8 cellular contexts compared by ENCODE assay signal in the genomic region with DNA sequence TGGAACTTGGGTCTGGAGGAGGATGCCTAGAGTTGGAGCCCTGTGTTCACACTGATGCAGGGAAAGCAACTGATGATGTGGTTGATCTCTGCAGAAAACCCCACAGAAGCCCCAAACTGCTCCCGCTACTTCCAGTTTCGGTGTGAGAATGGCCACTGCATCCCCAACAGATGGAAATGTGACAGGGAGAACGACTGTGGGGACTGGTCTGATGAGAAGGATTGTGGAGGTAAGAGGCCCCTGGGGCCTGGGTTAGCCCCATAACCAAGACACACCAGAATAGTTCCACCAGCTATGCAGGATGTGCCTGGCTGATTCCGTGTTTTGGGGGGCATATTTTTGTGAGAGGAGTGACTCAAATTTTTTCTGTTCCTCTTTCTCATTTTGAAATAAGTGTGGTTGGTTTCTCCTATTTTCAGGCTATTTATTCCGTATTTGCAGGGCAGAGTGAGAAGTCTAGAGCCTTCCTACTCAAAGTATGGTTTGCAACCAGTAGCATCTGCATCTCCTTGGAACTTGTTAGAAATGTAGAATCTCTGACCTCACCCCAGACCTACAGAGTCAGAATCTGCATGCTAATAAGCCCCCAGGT.
DNase-seq lines count a peak whose midpoint lies in the region; ATAC-seq, FAIRE-seq and TF ChIP-seq lines count a peak whose summit lies in the region.

No MANE protein-coding gene starts in this region.

- H3K27ac Mint-ChIP-seq in central memory CD8-positive, alpha-beta T cell (ENCODE audit: low read depth), result peak overlapping the region; percentile 77

- H3K36me3 Mint-ChIP-seq in central memory CD8-positive, alpha-beta T cell (ENCODE audit: insufficient read depth), result peaks cover 70% of the 10 kb centered on the region

- H3K9me3 Mint-ChIP-seq in central memory CD8-positive, alpha-beta T cell, result no peaks in the 10 kb centered on the region

- no peaks in the 10 kb centered on the region for H3K27me3 Mint-ChIP-seq in central memory CD8-positive, alpha-beta T cell

- peak; percentile 100 for FAIRE-seq in GM12892 (lab: Jason Lieb, UNC)

- DNase-seq in GM12892 (ENCODE audit: insufficient read length) (peak; percentile 57), left cardiac atrium (no peak), NCI-H187 (lab: John Stamatoyannopoulos, UW) (no peak), NCI-H1930 (lab: John Stamatoyannopoulos, UW) (no peak)
- DNase-seq in central memory CD8-positive, alpha-beta T cell (ENCODE audit: low spot score in 2 of 2), result no peak
- DNase-seq in NK-92 treated with Interleukin-12 subunit alpha and Interleukin-12 subunit beta, amount 100 ng/mL, for 24 hours (lab: John Stamatoyannopoulos, UW), result no peak

- ATAC-seq in GM21367 (IDR thresholded peaks at IDR 0.05; ENCODE audit: unreplicated experiment) (peak; percentile 85), HG03469 (IDR thresholded peaks at IDR 0.05; ENCODE audit: unreplicated experiment) (peak; percentile 60), left cardiac atrium (no peak)
- ATAC-seq in central memory CD8-positive, alpha-beta T cell (replicated peaks; ENCODE audit: extremely low read depth, poor library complexity, severe bottlenecking), result no peak

- TF ChIP-seq POLR2A in GM12892 (IDR thresholded peaks at IDR 0.05; ENCODE audit: low read depth, low read length), result peak; percentile 25; the same call in 1 of the 2 replicates

- H3K4me1 Mint-ChIP-seq in central memory CD8-positive, alpha-beta T cell, result peaks cover 17% of the 10 kb centered on the region

- intact Hi-C loops in left cardiac atrium (cut with DNase I), result loop anchor here (2.0 to 5.0 kb wide), 3 partner anchors 138 to 273 kb away; partner anchors contain the start of genes SORL1 (in 1 of the 2) and SORL1-AS1 (in 1 of the 2)

- no peak overlapping the region for H3K4me3 Mint-ChIP-seq in central memory CD8-positive, alpha-beta T cell

Comparison
In these comparisons a context has a peak if more than half of its experiments do, and no peak if none do; other contexts are left out.
1. ATAC-seq: peak in GM21367 (single experiment) and HG03469 (single experiment); none in central memory CD8-positive, alpha-beta T cell (single experiment) and left cardiac atrium (0 of 2).